8 cellular contexts compared by ENCODE assay signal in genomic region chr17:42609182-42609813, GRCh38. TPM values are rescaled to one million over a fixed set of nuclear protein-coding genes. Genes with fewer than 3 reads are reported as not detected.
DNase-seq lines count a peak whose midpoint lies in the region; ATAC-seq, FAIRE-seq and TF ChIP-seq lines count a peak whose summit lies in the region.

Gene RETREG3, minus strand, starts transcription at chr17:42609374. Its CDS starts 50 bp downstream, at chr17:42609324.
Gene TUBG1, plus strand, starts transcription at chr17:42609683. Its CDS starts 55 bp downstream, at chr17:42609738.

- H3K79me2 ChIP-seq in OCI-LY3 (ENCODE audit: low read length): peaks cover 55% of the 10 kb centered on the region

- ATAC-seq in GM21515 (IDR thresholded peaks at IDR 0.05; ENCODE audit: unreplicated experiment): peak; percentile 86

- H3K9me3 ChIP-seq in OCI-LY3 (ENCODE audit: insufficient read depth, low read length) (no peaks in the 10 kb centered on the region), mesodermal cell (ENCODE audit: control insufficient read depth, low read length) (no peaks in the 10 kb centered on the region)

- peaks cover 12% of the 10 kb centered on the region; the same call in 1 of the 2 replicates for H4K20me1 ChIP-seq in OCI-LY3 (ENCODE audit: insufficient read depth, low read length)

- peak; percentile 83 for FAIRE-seq in endometrium (lab: Jason Lieb, UNC)

- peak; percentile 100 for DNase-seq in DMS 273 (lab: John Stamatoyannopoulos, UW; ENCODE audit: unreplicated experiment)
- peak; percentile 98 for DNase-seq in HuH-7 (ENCODE audit: low spot score)
- DNase-seq in activated CD8-positive, alpha-beta memory T cell treated with anti-CD3 and anti-CD28 coated beads, Interleukin-2, amount 50 U/mL, for 48 hours: peak; percentile 99
- peak; percentile 98 to 99 for DNase-seq in stimulated activated CD8-positive, alpha-beta memory T cell treated with anti-CD3 and anti-CD28 coated beads, Interleukin-15, amount 100 ng/mL, for 4 hours (ENCODE audit: low read depth in 2 of 2)

- TF ChIP-seq CTCF in OCI-LY3 (IDR thresholded peaks at IDR 0.05; ENCODE audit: low read depth, low read length): 0 out of 2 replicates have a peak, but pooled peaks have one; percentile 12

- H3K4me3 ChIP-seq in OCI-LY3 (ENCODE audit: low read length) (peak within 1 kb of the TSS; percentile 88), mesodermal cell (ENCODE audit: extremely low read depth, insufficient read depth, low read length, poor library complexity, severe bottlenecking) (peak within 1 kb of the TSS; percentile 94)

- no peaks in the 10 kb centered on the region for H3K27me3 ChIP-seq in OCI-LY3 (ENCODE audit: low read depth, low read length)

- 0% methylated on average over 53 to 66 of the region's 66 CpGs for WGBS in mesodermal cell (ENCODE audit: insufficient coverage in 2 of 2), 2 experiments

- H3K27ac ChIP-seq in OCI-LY3 (ENCODE audit: low read length): peak within 1 kb of the TSS; percentile 55
- H3K27ac ChIP-seq in mesodermal cell (ENCODE audit: low read depth, low read length, severe bottlenecking): peak within 1 kb of the TSS; percentile 87

- peak within 1 kb of the TSS; percentile 91 for H3K9ac ChIP-seq in OCI-LY3 (ENCODE audit: low read length)

- H3K4me2 ChIP-seq in OCI-LY3 (ENCODE audit: low read length): peak within 1 kb of the TSS; percentile 97

- H3K36me3 ChIP-seq in OCI-LY3 (replicated peaks; ENCODE audit: low read depth, low read length) (peaks cover 11% of the 10 kb centered on the region), mesodermal cell (ENCODE audit: control insufficient read depth, insufficient read depth, low read length) (peaks cover 44% of the 10 kb centered on the region)

- H2AFZ ChIP-seq in OCI-LY3 (ENCODE audit: low read depth, low read length): peak within 1 kb of the TSS; percentile 5; the same call in 1 of the 2 replicates

- H3K4me1 ChIP-seq in OCI-LY3 (ENCODE audit: low read length): peaks cover 11% of the 10 kb centered on the region
- H3K4me1 ChIP-seq in mesodermal cell (ENCODE audit: control insufficient read depth, insufficient read depth, low read length, poor library complexity, severe bottlenecking): peaks cover 3% of the 10 kb centered on the region

RNA-seq across cellular contexts. Expression of gene RETREG3, which starts in this region (rescaled TPM):
- polyA plus RNA-seq in mesodermal cell (2013, experiment 1 of 2): 31.6 TPM
- polyA plus RNA-seq in mesodermal cell (2013, experiment 2 of 2): 27.8 TPM

RNA-seq across cellular contexts. Expression of gene TUBG1, which starts in this region (rescaled TPM):
- 104 TPM for polyA plus RNA-seq in mesodermal cell (2013, experiment 1 of 2)
- polyA plus RNA-seq in mesodermal cell (2013, experiment 2 of 2): 83.1 TPM

Comparison
In these comparisons a context has a peak if more than half of its experiments do, and no peak if none do; other contexts are left out.
1. Peak in every context shown above with its lines: DNase-seq, ATAC-seq, H3K4me3 ChIP-seq and H3K27ac ChIP-seq.